ENCODE assay signal across 8 cellular contexts in the genomic region with DNA sequence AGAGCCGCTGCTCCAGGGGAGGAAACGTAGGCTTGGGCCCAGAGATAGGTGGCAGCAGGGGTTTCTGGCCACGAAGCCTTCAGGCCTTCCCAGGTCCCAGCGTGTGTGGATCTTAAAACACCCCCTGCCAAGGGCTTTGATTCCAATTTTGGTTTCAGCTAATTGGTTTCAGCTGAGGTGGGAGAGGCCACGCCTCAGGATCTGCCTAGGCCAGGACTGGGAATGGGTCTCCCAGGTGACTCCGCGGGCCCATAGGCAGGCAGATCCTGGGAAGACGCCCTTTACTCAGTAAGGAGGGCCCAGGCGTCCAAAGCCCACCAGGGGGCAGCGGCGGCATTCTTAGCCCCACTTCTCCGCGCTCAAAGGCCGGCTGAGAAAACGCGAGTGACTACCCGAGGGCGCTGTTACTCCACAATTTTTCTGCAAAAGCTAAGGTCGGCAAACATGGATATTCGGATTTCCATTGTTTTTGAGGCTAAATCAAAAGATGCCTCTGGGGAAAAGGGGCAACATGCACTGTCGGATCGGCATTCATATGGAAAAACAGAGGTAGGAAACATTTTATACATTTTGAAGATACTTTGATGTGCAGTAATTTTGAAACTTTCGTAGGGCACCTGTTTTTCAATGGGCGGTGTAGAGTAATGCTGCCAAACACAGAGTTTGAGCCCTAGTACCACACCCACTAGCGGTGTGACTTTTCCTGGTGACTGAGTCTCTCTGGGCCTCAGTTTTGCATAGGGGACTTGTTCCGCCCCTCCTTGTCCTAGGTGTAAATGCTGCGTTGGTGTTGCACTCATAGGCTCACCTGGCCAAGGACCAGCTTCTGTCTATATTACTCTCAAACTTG. TPM values are rescaled to one million over a fixed set of nuclear protein-coding genes. Genes with fewer than 3 reads are reported as not detected.
A peak's percentile ranks its signal among the peaks of the same experiment; 100 is the strongest.
DNase-seq lines count a peak whose midpoint lies in the region; ATAC-seq, FAIRE-seq and TF ChIP-seq lines count a peak whose summit lies in the region.

No MANE protein-coding gene starts in this region.

- TF ChIP-seq POLR2A in GM12892 (IDR thresholded peaks at IDR 0.05; ENCODE audit: low read depth, low read length) = no peak

- H3K27ac ChIP-seq in right cardiac atrium (ENCODE audit: low read length) = no peak overlapping the region

- ATAC-seq in HG02763 (IDR thresholded peaks at IDR 0.05; ENCODE audit: unreplicated experiment) = peak; percentile 90
- peak; percentile 95 to 97 for ATAC-seq in right cardiac atrium

- 24% methylated on average over 27 of the region's 27 CpGs for WGBS in right cardiac atrium

- peak; percentile 73 for FAIRE-seq in GM12892 (lab: Jason Lieb, UNC)

- intact Hi-C loops in right cardiac atrium (cut with DNase I) = loop anchor here (2.0 to 10.0 kb wide), 8 partner anchors 89 to 384 kb away; a partner anchor contains a TSS

- H3K9me3 ChIP-seq in right cardiac atrium (ENCODE audit: control insufficient read depth, low read length) = no peaks in the 10 kb centered on the region

- peaks cover 5% of the 10 kb centered on the region for H3K4me1 ChIP-seq in right cardiac atrium (ENCODE audit: control insufficient read depth, insufficient read depth, low read length)

- peak; percentile 98 for TF ChIP-seq CTCF in retinal pigment epithelial cell (conservative IDR thresholded peaks at IDR 0.05; ENCODE audit: low read depth, low read length)

- DNase-seq in GM12892 (ENCODE audit: insufficient read length) (peak; percentile 31), NCI-H1092 (lab: John Stamatoyannopoulos, UW) (peak; percentile 80), T-helper 1 cell (peak; percentile 17 to 45 (median 35)), amniotic stem cell (lab: John Stamatoyannopoulos, UW) (peak; percentile 69), right cardiac atrium (peak; percentile 88 to 95 (median 95)), retinal pigment epithelial cell (ENCODE audit: low read depth) (no peak)
- no peak for DNase-seq in NK-92 treated with Interleukin-12 subunit alpha and Interleukin-12 subunit beta, amount 100 ng/mL, for 24 hours (lab: John Stamatoyannopoulos, UW)

- H3K27me3 ChIP-seq in right cardiac atrium (ENCODE audit: control insufficient read depth, insufficient read depth) = no peaks in the 10 kb centered on the region

- H3K4me3 ChIP-seq in right cardiac atrium (ENCODE audit: low read length) (no peak overlapping the region), retinal pigment epithelial cell (ENCODE audit: low read length) (no peak overlapping the region)

RNA-seq across cellular contexts. Expression of a gene that starts 31.8 kb away (rescaled TPM):
- 18.7 TPM for polyA plus RNA-seq in GM12892 (2012; ENCODE audit: missing spikeins)
- 10 to 100 TPM in 3 of 4 donors, 1 to 10 TPM in 1; 8.6 to 11.7 (median 10.9) TPM for total RNA-seq in right cardiac atrium
- 5.7 TPM for polyA plus RNA-seq in right cardiac atrium

RNA-seq across cellular contexts. Expression of a gene that starts 48.8 kb away (rescaled TPM):
- 21.7 TPM for polyA plus RNA-seq in GM12892 (2012; ENCODE audit: missing spikeins)
- total RNA-seq in right cardiac atrium = 10 to 100 TPM; 15.8 to 20.1 (median 17.9) TPM
- 15.0 TPM for polyA plus RNA-seq in right cardiac atrium

Comparison
In these comparisons a context has a peak if more than half of its experiments do, and no peak if none do; other contexts are left out.
1. DNase-seq: peak in GM12892 (single experiment), NCI-H1092 (single experiment), T-helper 1 cell (5 of 5), amniotic stem cell (single experiment) and right cardiac atrium (3 of 3); none in retinal pigment epithelial cell (single experiment) and NK-92 treated with Interleukin-12 subunit alpha and Interleukin-12 subunit beta, amount 100 ng/mL, for 24 hours (single experiment).